Comparison of ENCODE assay signal across 8 cellular contexts in genomic region chr12:56636675-56637540, GRCh38.
DNase-seq lines count a peak whose midpoint lies in the region; ATAC-seq and TF ChIP-seq lines count a peak whose summit lies in the region.

No MANE protein-coding gene starts in this region.

- DNase-seq in AG04449 (ENCODE audit: low read depth, low spot score), result peak; percentile 99
- DNase-seq in NCI-H2171 (lab: John Stamatoyannopoulos, UW), result peak; percentile 99
- peak; percentile 100 for DNase-seq in cardiac fibroblast (ENCODE audit: low read depth in 2 of 2)
- peak; percentile 91 for DNase-seq in inferior parietal cortex (ENCODE audit: extremely low spot score)
- DNase-seq in stimulated activated CD4-positive, alpha-beta T cell treated with anti-CD3 and anti-CD28 coated beads, Interleukin-12 subunit alpha, Interleukin-12 subunit beta, amount 100 ng/mL, for 24 hours (ENCODE audit: low read depth in 2 of 2), result peak; percentile 76 to 84

- H3K4me3 ChIP-seq in AG04449 (ENCODE audit: low read depth, low read length) (peak overlapping the region; percentile 77), WI38 (ENCODE audit: low read depth, low read length) (peak overlapping the region; percentile 84), cardiac fibroblast (replicated peaks in 1 of 2; ENCODE audit: low read depth in 2 of 2, low read length in 2 of 2) (peak overlapping the region; percentile 83 to 95)

- peak; percentile 51 for ATAC-seq in GM18867 (IDR thresholded peaks at IDR 0.05; ENCODE audit: unreplicated experiment)
- ATAC-seq in HG03103 (IDR thresholded peaks at IDR 0.05; ENCODE audit: low read depth, unreplicated experiment), result peak; percentile 48

- TF ChIP-seq CTCF in AG04449 (IDR thresholded peaks at IDR 0.05; ENCODE audit: insufficient read depth, low read length, missing control alignments) (peak; percentile 90), WI38 (IDR thresholded peaks at IDR 0.05; ENCODE audit: low read depth, low read length) (peak; percentile 66), cardiac fibroblast (IDR thresholded peaks at IDR 0.05; ENCODE audit: low read depth, low read length) (peak; percentile 74)

- CTCF ChIA-PET in AG04449 (lab: Yijun Ruan, JAX), result interaction anchor here (0.6 to 4.2 kb wide), 48 partner anchors 10 to 447 kb away, joined by 3 to 94 read pairs (median 4); partner anchors contain the start of genes ATP5F1B, GLS2, NACA and PTGES3

- POLR2A ChIA-PET in AG04449 (lab: Yijun Ruan, JAX), result interaction anchor here (0.6 to 2.6 kb wide), 14 partner anchors 8 to 131 kb away, joined by 3 to 19 read pairs (median 4); partner anchors contain the start of genes ATP5F1B and NACA

Comparison
In these comparisons a context has a peak if more than half of its experiments do, and no peak if none do; other contexts are left out.
1. Peak in every context shown above with its lines: DNase-seq, ATAC-seq and H3K4me3 ChIP-seq.